ENCODE assay signal across 8 cellular contexts in genomic region chr2:202377308-202377736, GRCh38. TPM values are rescaled to one million over a fixed set of nuclear protein-coding genes. Genes with fewer than 3 reads are reported as not detected.
DNase-seq lines count a peak whose midpoint lies in the region; ATAC-seq and TF ChIP-seq lines count a peak whose summit lies in the region.

No MANE protein-coding gene starts in this region.

- peak; percentile 60 for DNase-seq in EH (ENCODE audit: low read depth)
- peak; percentile 53 for DNase-seq in activated T-cell treated with anti-CD3 and anti-CD28 coated beads, Interleukin-2, amount 50 U/mL, for 24 hours
- peak; percentile 20 for DNase-seq in fibroblast of peridontal ligament (ENCODE audit: extremely low read depth)
- DNase-seq in natural killer cell treated with Interleukin-12 subunit alpha and Interleukin-12 subunit beta and Interleukin-15 and Interleukin-18, amount 100 ng/mL, for 72 hours (ENCODE audit: low spot score) = no peak
- no peak for DNase-seq in GM10248 (ENCODE audit: extremely low spot score)

- peak overlapping the region; percentile 92 for H2AFZ ChIP-seq in KMS-11 (ENCODE audit: low read depth)

- peaks cover 35% of the 10 kb centered on the region for H3K4me1 ChIP-seq in KMS-11 (ENCODE audit: low read depth, poor library complexity, severe bottlenecking)

- peak overlapping the region; percentile 97 for H3K4me3 Mint-ChIP-seq in activated T-cell treated with anti-CD3 and anti-CD28 coated beads, Interleukin-2, amount 50 U/mL, for 24 hours
- H3K4me3 Mint-ChIP-seq in natural killer cell treated with Interleukin-12 subunit alpha and Interleukin-12 subunit beta and Interleukin-15 and Interleukin-18, amount 100 ng/mL, for 72 hours = peak overlapping the region; percentile 94

- peak overlapping the region; percentile 64; the same call in 1 of the 2 replicates for H3K9ac ChIP-seq in KMS-11

- no peak overlapping the region for H3K27ac ChIP-seq in KMS-11

- H3K4me1 Mint-ChIP-seq in activated T-cell treated with anti-CD3 and anti-CD28 coated beads, Interleukin-2, amount 50 U/mL, for 24 hours (ENCODE audit: low read depth) = peaks cover 38% of the 10 kb centered on the region
- H3K4me1 Mint-ChIP-seq in natural killer cell treated with Interleukin-12 subunit alpha and Interleukin-12 subunit beta and Interleukin-15 and Interleukin-18, amount 100 ng/mL, for 72 hours (ENCODE audit: low read depth in 2 of 2) = peaks cover 25 to 29% of the 10 kb centered on the region in 2 donors

- H4K20me1 ChIP-seq in KMS-11 (ENCODE audit: insufficient read depth) = no peaks in the 10 kb centered on the region

- peaks cover 13% of the 10 kb centered on the region for H3K36me3 Mint-ChIP-seq in activated T-cell treated with anti-CD3 and anti-CD28 coated beads, Interleukin-2, amount 50 U/mL, for 24 hours (ENCODE audit: low read depth)
- no peaks in the 10 kb centered on the region for H3K36me3 Mint-ChIP-seq in natural killer cell treated with Interleukin-12 subunit alpha and Interleukin-12 subunit beta and Interleukin-15 and Interleukin-18, amount 100 ng/mL, for 72 hours

- H3K79me2 ChIP-seq in KMS-11 (ENCODE audit: insufficient read depth, low read depth) = no peaks in the 10 kb centered on the region

- POLR2A ChIA-PET in GM10248 (lab: Yijun Ruan, JAX) = no interaction called here

- H3K4me3 ChIP-seq in KMS-11 (IDR thresholded peaks at IDR 0.05; ENCODE audit: insufficient read depth, low read depth, low read length) = peak overlapping the region; percentile 73

- peak overlapping the region; percentile 92 for H3K27ac Mint-ChIP-seq in activated T-cell treated with anti-CD3 and anti-CD28 coated beads, Interleukin-2, amount 50 U/mL, for 24 hours
- H3K27ac Mint-ChIP-seq in natural killer cell treated with Interleukin-12 subunit alpha and Interleukin-12 subunit beta and Interleukin-15 and Interleukin-18, amount 100 ng/mL, for 72 hours = peak overlapping the region; percentile 43 to 79

- CTCF ChIA-PET in GM10248 (lab: Yijun Ruan, JAX) = interaction anchor here (0.6 kb wide), 1 partner anchor 78 kb away, joined by 3 read pairs; no protein-coding TSS in a partner anchor

- no peaks in the 10 kb centered on the region for H3K27me3 ChIP-seq in KMS-11 (ENCODE audit: insufficient read depth, low read depth)

- ATAC-seq in natural killer cell treated with Interleukin-12 subunit alpha and Interleukin-12 subunit beta and Interleukin-15 and Interleukin-18, amount 100 ng/mL, for 72 hours = peak in 1 of 2 donors; percentile 24
- ATAC-seq in GM21529 (IDR thresholded peaks at IDR 0.05; ENCODE audit: unreplicated experiment) = no peak
- no peak for ATAC-seq in HG02870 (IDR thresholded peaks at IDR 0.05; ENCODE audit: unreplicated experiment)

- H3K9me3 Mint-ChIP-seq in activated T-cell treated with anti-CD3 and anti-CD28 coated beads, Interleukin-2, amount 50 U/mL, for 24 hours = no peaks in the 10 kb centered on the region
- no peaks in the 10 kb centered on the region for H3K9me3 Mint-ChIP-seq in natural killer cell treated with Interleukin-12 subunit alpha and Interleukin-12 subunit beta and Interleukin-15 and Interleukin-18, amount 100 ng/mL, for 72 hours

- no peak for TF ChIP-seq CTCF in KMS-11 (conservative IDR thresholded peaks at IDR 0.05; ENCODE audit: low read depth, low read length)
- TF ChIP-seq CTCF in GM10248 (IDR thresholded peaks at IDR 0.05; ENCODE audit: control extremely low read depth, extremely low read depth, low read depth, missing control alignments) = no peak

- H3K27me3 Mint-ChIP-seq in activated T-cell treated with anti-CD3 and anti-CD28 coated beads, Interleukin-2, amount 50 U/mL, for 24 hours = no peaks in the 10 kb centered on the region
- H3K27me3 Mint-ChIP-seq in natural killer cell treated with Interleukin-12 subunit alpha and Interleukin-12 subunit beta and Interleukin-15 and Interleukin-18, amount 100 ng/mL, for 72 hours = no peaks in the 10 kb centered on the region

- H3K36me3 ChIP-seq in KMS-11 (ENCODE audit: insufficient read depth) = no peaks in the 10 kb centered on the region

- peak overlapping the region; percentile 98 for H3K4me2 ChIP-seq in KMS-11

RNA-seq across cellular contexts. Expression of gene BMPR2, which starts 1.2 kb away (rescaled TPM):
- 10 to 100 TPM in 1 of 2 donors, 1 to 10 TPM in 1; 5.9 to 11.9 TPM for total RNA-seq in natural killer cell treated with Interleukin-12 subunit alpha and Interleukin-12 subunit beta and Interleukin-15 and Interleukin-18, amount 100 ng/mL, for 72 hours

Comparison
In these comparisons a context has a peak if more than half of its experiments do, and no peak if none do; other contexts are left out.
1. DNase-seq: peak in EH (single experiment), activated T-cell treated with anti-CD3 and anti-CD28 coated beads, Interleukin-2, amount 50 U/mL, for 24 hours (single experiment) and fibroblast of peridontal ligament (single experiment); none in natural killer cell treated with Interleukin-12 subunit alpha and Interleukin-12 subunit beta and Interleukin-15 and Interleukin-18, amount 100 ng/mL, for 72 hours (single experiment) and GM10248 (single experiment).